ENCODE assay signal across 1 cellular context in the genomic region with DNA sequence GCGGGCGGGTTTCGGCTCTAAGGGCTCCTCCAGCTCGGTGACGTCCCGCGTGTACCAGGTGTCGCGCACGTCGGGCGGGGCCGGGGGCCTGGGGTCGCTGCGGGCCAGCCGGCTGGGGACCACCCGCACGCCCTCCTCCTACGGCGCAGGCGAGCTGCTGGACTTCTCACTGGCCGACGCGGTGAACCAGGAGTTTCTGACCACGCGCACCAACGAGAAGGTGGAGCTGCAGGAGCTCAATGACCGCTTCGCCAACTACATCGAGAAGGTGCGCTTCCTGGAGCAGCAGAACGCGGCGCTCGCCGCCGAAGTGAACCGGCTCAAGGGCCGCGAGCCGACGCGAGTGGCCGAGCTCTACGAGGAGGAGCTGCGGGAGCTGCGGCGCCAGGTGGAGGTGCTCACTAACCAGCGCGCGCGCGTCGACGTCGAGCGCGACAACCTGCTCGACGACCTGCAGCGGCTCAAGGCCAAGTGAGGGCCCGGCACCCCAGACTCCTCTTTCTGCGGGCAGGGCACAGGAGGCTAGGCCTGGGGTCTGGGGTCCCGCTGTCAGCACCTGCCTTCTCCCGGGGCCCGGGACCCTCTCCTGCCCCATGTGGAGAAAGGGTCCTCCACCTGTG.
TF ChIP-seq lines count a peak whose summit lies in the region.

No MANE protein-coding gene starts in this region.

TF ChIP-seq in WTC11, 78 proteins besides CTCF, POLR2A, EP300 and RAD21 (continued from another document and continues in another):
- TF ChIP-seq E2F4 (CRISPR knock-in tag; IDR thresholded peaks at IDR 0.05; ENCODE audit: borderline replicate concordance, low read depth) (no peak), MXD4 (CRISPR knock-in tag; IDR thresholded peaks at IDR 0.05; ENCODE audit: borderline replicate concordance) (no peak), FOXJ3 (CRISPR knock-in tag; IDR thresholded peaks at IDR 0.05; ENCODE audit: borderline replicate concordance) (no peak), CBFB (CRISPR knock-in tag; IDR thresholded peaks at IDR 0.05; ENCODE audit: low read depth) (no peak), SP1 (CRISPR knock-in tag; conservative IDR thresholded peaks at IDR 0.05) (no peak), ETV6 (CRISPR knock-in tag; IDR thresholded peaks at IDR 0.05) (no peak), ZNF121 (CRISPR knock-in tag; IDR thresholded peaks at IDR 0.05) (no peak), FOXP1 (CRISPR knock-in tag; IDR thresholded peaks at IDR 0.05; ENCODE audit: borderline replicate concordance) (0 out of 2 replicates have a peak, but pooled peaks have one; percentile 26), TP53 (CRISPR knock-in tag; IDR thresholded peaks at IDR 0.05) (no peak), USF2 (CRISPR knock-in tag; IDR thresholded peaks at IDR 0.05) (no peak), ZNF317 (CRISPR knock-in tag; IDR thresholded peaks at IDR 0.05; ENCODE audit: borderline replicate concordance, low read depth) (peak; percentile 13; the same call in 1 of the 2 replicates), NR1H2 (CRISPR knock-in tag; IDR thresholded peaks at IDR 0.05) (no peak), IRF2 (CRISPR knock-in tag; IDR thresholded peaks at IDR 0.05; ENCODE audit: borderline replicate concordance, low read depth) (no peak), MYBL2 (CRISPR knock-in tag; IDR thresholded peaks at IDR 0.05) (no peak), ATF1 (CRISPR knock-in tag; IDR thresholded peaks at IDR 0.05) (no peak), SMAD3 (CRISPR knock-in tag; IDR thresholded peaks at IDR 0.05; ENCODE audit: borderline replicate concordance) (no peak), CREB1 (CRISPR knock-in tag; IDR thresholded peaks at IDR 0.05) (0 out of 2 replicates have a peak, but pooled peaks have one; percentile 37), PRRX2 (CRISPR knock-in tag; IDR thresholded peaks at IDR 0.05) (no peak), TEAD4 (CRISPR knock-in tag; IDR thresholded peaks at IDR 0.05) (no peak), NR2C2 (CRISPR knock-in tag; IDR thresholded peaks at IDR 0.05) (0 out of 2 replicates have a peak, but pooled peaks have one; percentile 29), ZNF671 (CRISPR knock-in tag; IDR thresholded peaks at IDR 0.05) (no peak), PRDM15 (CRISPR knock-in tag; IDR thresholded peaks at IDR 0.05) (0 out of 2 replicates have a peak, but pooled peaks have one; percentile 6), ZNF263 (CRISPR knock-in tag; IDR thresholded peaks at IDR 0.05; ENCODE audit: low read depth) (no peak), TCF7 (CRISPR knock-in tag; IDR thresholded peaks at IDR 0.05; ENCODE audit: low read depth) (no peak), OVOL2 (CRISPR knock-in tag; IDR thresholded peaks at IDR 0.05; ENCODE audit: borderline replicate concordance) (no peak), IRF1 (CRISPR knock-in tag; IDR thresholded peaks at IDR 0.05) (peak; percentile 46; the same call in 1 of the 2 replicates), ELF4 (CRISPR knock-in tag; IDR thresholded peaks at IDR 0.05; ENCODE audit: low read depth) (0 out of 2 replicates have a peak, but pooled peaks have one; percentile 28), RELA (CRISPR knock-in tag; IDR thresholded peaks at IDR 0.05; ENCODE audit: borderline replicate concordance) (no peak), AFF4 (CRISPR knock-in tag; IDR thresholded peaks at IDR 0.05; ENCODE audit: borderline replicate concordance) (no peak), FOXK1 (CRISPR knock-in tag; IDR thresholded peaks at IDR 0.05) (peak; percentile 60; the same call in 1 of the 2 replicates), TEAD1 (CRISPR knock-in tag; IDR thresholded peaks at IDR 0.05) (no peak), NFYB (CRISPR knock-in tag; conservative IDR thresholded peaks at IDR 0.05; ENCODE audit: low read depth) (no peak), GABPB1 (CRISPR knock-in tag; IDR thresholded peaks at IDR 0.05) (no peak), CREM (CRISPR knock-in tag; IDR thresholded peaks at IDR 0.05) (no peak), NR3C1 (CRISPR knock-in tag; conservative IDR thresholded peaks at IDR 0.05; ENCODE audit: low read depth) (no peak)
- TF ChIP-seq, protein P1, sequence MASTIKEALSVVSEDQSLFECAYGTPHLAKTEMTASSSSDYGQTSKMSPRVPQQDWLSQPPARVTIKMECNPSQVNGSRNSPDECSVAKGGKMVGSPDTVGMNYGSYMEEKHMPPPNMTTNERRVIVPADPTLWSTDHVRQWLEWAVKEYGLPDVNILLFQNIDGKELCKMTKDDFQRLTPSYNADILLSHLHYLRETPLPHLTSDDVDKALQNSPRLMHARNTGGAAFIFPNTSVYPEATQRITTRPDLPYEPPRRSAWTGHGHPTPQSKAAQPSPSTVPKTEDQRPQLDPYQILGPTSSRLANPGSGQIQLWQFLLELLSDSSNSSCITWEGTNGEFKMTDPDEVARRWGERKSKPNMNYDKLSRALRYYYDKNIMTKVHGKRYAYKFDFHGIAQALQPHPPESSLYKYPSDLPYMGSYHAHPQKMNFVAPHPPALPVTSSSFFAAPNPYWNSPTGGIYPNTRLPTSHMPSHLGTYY (CRISPR knock-in tag; IDR thresholded peaks at IDR 0.05) = no peak
- TF ChIP-seq, protein P2, sequence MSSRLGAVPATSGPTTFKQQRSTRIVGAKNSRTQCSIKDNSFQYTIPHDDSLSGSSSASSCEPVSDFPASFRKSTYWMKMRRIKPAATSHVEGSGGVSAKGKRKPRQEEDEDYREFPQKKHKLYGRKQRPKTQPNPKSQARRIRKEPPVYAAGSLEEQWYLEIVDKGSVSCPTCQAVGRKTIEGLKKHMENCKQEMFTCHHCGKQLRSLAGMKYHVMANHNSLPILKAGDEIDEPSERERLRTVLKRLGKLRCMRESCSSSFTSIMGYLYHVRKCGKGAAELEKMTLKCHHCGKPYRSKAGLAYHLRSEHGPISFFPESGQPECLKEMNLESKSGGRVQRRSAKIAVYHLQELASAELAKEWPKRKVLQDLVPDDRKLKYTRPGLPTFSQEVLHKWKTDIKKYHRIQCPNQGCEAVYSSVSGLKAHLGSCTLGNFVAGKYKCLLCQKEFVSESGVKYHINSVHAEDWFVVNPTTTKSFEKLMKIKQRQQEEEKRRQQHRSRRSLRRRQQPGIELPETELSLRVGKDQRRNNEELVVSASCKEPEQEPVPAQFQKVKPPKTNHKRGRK (CRISPR knock-in tag; IDR thresholded peaks at IDR 0.05; ENCODE audit: borderline replicate concordance) = no peak
- TF ChIP-seq, protein P3, sequence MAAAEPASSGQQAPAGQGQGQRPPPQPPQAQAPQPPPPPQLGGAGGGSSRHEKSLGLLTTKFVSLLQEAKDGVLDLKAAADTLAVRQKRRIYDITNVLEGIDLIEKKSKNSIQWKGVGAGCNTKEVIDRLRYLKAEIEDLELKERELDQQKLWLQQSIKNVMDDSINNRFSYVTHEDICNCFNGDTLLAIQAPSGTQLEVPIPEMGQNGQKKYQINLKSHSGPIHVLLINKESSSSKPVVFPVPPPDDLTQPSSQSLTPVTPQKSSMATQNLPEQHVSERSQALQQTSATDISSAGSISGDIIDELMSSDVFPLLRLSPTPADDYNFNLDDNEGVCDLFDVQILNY (CRISPR knock-in tag; IDR thresholded peaks at IDR 0.05) = no peak
- TF ChIP-seq, protein P4, sequence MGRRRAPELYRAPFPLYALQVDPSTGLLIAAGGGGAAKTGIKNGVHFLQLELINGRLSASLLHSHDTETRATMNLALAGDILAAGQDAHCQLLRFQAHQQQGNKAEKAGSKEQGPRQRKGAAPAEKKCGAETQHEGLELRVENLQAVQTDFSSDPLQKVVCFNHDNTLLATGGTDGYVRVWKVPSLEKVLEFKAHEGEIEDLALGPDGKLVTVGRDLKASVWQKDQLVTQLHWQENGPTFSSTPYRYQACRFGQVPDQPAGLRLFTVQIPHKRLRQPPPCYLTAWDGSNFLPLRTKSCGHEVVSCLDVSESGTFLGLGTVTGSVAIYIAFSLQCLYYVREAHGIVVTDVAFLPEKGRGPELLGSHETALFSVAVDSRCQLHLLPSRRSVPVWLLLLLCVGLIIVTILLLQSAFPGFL (CRISPR knock-in tag; IDR thresholded peaks at IDR 0.05; ENCODE audit: borderline replicate concordance) = no peak
- TF ChIP-seq, protein P5, sequence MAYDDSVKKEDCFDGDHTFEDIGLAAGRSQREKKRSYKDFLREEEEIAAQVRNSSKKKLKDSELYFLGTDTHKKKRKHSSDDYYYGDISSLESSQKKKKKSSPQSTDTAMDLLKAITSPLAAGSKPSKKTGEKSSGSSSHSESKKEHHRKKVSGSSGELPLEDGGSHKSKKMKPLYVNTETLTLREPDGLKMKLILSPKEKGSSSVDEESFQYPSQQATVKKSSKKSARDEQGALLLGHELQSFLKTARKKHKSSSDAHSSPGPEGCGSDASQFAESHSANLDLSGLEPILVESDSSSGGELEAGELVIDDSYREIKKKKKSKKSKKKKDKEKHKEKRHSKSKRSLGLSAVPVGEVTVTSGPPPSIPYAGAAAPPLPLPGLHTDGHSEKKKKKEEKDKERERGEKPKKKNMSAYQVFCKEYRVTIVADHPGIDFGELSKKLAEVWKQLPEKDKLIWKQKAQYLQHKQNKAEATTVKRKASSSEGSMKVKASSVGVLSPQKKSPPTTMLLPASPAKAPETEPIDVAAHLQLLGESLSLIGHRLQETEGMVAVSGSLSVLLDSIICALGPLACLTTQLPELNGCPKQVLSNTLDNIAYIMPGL (CRISPR knock-in tag; IDR thresholded peaks at IDR 0.05) = peak; percentile 47; the same call in 1 of the 2 replicates
